9 cellular contexts compared by ENCODE assay signal in the genomic region with DNA sequence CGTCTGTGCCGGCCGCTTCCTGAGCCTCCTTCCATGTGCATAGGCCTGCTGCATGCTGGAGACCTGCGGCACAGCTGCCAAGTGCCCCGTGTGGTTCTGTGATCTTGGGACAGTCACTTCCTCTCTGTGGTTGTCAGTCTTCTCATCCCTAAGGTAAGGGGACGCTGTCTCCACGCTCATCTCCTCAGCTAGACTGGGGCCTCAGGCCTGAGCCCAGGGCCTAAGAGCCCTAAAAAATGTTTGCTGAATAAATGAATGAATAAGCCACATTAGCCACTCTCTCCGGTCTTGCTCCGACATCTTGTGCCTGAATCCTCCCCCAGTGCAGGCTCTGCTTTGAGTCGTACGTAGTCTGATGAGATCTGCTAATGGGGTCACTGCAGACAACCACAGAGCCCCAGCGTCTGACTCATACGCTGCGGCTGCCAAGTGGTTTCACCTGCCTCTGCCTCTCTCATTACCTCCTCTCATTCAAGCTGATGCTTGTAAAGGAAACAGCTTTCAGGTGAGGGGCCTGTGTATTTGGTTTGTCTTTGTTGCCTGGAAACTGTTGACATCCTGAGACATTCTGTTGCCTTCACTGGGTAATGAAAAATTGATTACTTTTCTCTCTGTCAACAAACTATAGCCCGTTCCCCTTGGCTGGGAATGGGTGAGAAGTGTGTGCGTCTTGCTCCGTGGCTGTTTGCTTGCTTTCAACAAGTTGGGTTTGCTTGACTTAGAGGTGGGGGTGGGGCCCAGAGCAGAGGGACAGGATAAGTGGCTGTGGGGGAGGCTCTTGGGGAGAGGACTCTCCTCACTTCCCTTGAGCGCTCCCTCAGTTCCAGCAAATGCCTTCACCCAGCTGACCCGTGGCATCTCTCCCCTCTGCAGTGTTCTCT. TPM values are rescaled to one million over a fixed set of nuclear protein-coding genes. Genes with fewer than 3 reads are reported as not detected.
DNase-seq lines count a peak whose midpoint lies in the region; ATAC-seq and TF ChIP-seq lines count a peak whose summit lies in the region.
"Had no signal": no experiment of that assay in that cellular context is flagged by ENCODE, and none has a peak within 500 bp of the region (broad histone marks: within the 10 kb centered on the region; RNA-seq: fewer than 3 reads in every experiment).

No MANE protein-coding gene starts in this region.

- H3K9me3 ChIP-seq in fibroblast of lung (ENCODE audit: control insufficient read depth, insufficient read depth, low read depth, low read length) = no peaks in the 10 kb centered on the region
- H3K9me3 ChIP-seq: thoracic aorta had no signal

- H3K4me3 ChIP-seq in fibroblast of lung (replicated peaks in 1 of 4; ENCODE audit: control extremely low read depth in 1 of 4, insufficient read depth in 1 of 4, low read depth in 3 of 4, low read length in 4 of 4) = no peak overlapping the region
- H3K4me3 ChIP-seq: thoracic aorta had no signal

- no peaks in the 10 kb centered on the region for H4K20me1 ChIP-seq in fibroblast of lung (ENCODE audit: control insufficient read depth, extremely low read depth, insufficient read depth, low read length)

- no peak overlapping the region for H2AFZ ChIP-seq in fibroblast of lung (ENCODE audit: low read length)

- H3K27me3 ChIP-seq in fibroblast of lung (ENCODE audit: control insufficient read depth, insufficient read depth, low read length) = peaks cover 2% of the 10 kb centered on the region

- no peaks in the 10 kb centered on the region for H3K36me3 ChIP-seq in fibroblast of lung (ENCODE audit: control insufficient read depth, insufficient read depth, low read length)
- H3K36me3 ChIP-seq: thoracic aorta had no signal

- no peak overlapping the region for H3K27ac ChIP-seq in fibroblast of lung (ENCODE audit: insufficient read depth, low read length)
- H3K27ac ChIP-seq: thoracic aorta had no signal

- ATAC-seq in HG02885 (IDR thresholded peaks at IDR 0.05; ENCODE audit: poor library complexity, unreplicated experiment) (peak; percentile 82), HG02938 (IDR thresholded peaks at IDR 0.05; ENCODE audit: unreplicated experiment) (no peak), HG02970 (IDR thresholded peaks at IDR 0.05; ENCODE audit: low FRiP score, unreplicated experiment) (no peak), HG02981 (IDR thresholded peaks at IDR 0.05; ENCODE audit: unreplicated experiment) (no peak)

- peak; percentile 86 for DNase-seq in NCI-H748 treated with DMSO at 0.1 percent for 48 hours (lab: John Stamatoyannopoulos, UW)
- peak; percentile 67 for DNase-seq in activated T-cell treated with anti-CD3 and anti-CD28 coated beads for 1 hour (ENCODE audit: low read depth)
- DNase-seq in fibroblast of lung (ENCODE audit: low read depth in 2 of 2) = peak in 1 of 2 donors; percentile 92
- DNase-seq in stimulated activated CD4-positive, alpha-beta T cell treated with anti-CD3 and anti-CD28 coated beads, Interleukin-1b, Interleukin-23, amount 100 ng/mL, for 1 hour (ENCODE audit: low read depth in 2 of 2) = peak; percentile 39 to 66

- H3K4me2 ChIP-seq in fibroblast of lung (ENCODE audit: extremely low read depth, insufficient read depth, low read length) = peak overlapping the region; percentile 20

- H3K9ac ChIP-seq in fibroblast of lung (ENCODE audit: insufficient read depth, low read length) = no peak overlapping the region

- H3K79me2 ChIP-seq in fibroblast of lung (ENCODE audit: control insufficient read depth, insufficient read depth, low read length) = no peaks in the 10 kb centered on the region

- no peak for TF ChIP-seq CTCF in fibroblast of lung (conservative IDR thresholded peaks at IDR 0.05 in 1 of 2, IDR thresholded peaks at IDR 0.05 in 1 of 2; ENCODE audit: low read depth in 1 of 2, low read length in 2 of 2)

- no peaks in the 10 kb centered on the region for H3K4me1 ChIP-seq in fibroblast of lung (ENCODE audit: control insufficient read depth, extremely low read depth, insufficient read depth, low read length)

RNA-seq across cellular contexts. Expression of gene RPLP1, which starts 15.9 kb away (rescaled TPM):
- 74.7 and 82.4 TPM in 2 replicates for total RNA-seq in fibroblast of lung
- polyA plus RNA-seq in fibroblast of lung = 621 and 633 TPM in 2 replicates
- 2,184 and 2,401 TPM in 2 replicates for polyA plus RNA-seq in fibroblast of lung (2012)
- 489 and 632 TPM in 2 replicates for polyA minus RNA-seq in fibroblast of lung (ENCODE audit: low replicate concordance)

RNA-seq across cellular contexts. Expression of gene KIF23, which starts 54.3 kb away (rescaled TPM):
- 3.1 and 16.5 TPM in 2 replicates for total RNA-seq in fibroblast of lung
- 19.4 and 53.2 TPM in 2 replicates for polyA plus RNA-seq in fibroblast of lung
- 12.7 and 45.8 TPM in 2 replicates for polyA plus RNA-seq in fibroblast of lung (2012)
- polyA minus RNA-seq in fibroblast of lung (ENCODE audit: low replicate concordance) = 28.5 and 38.4 TPM in 2 replicates
